ENCODE assay signal across 1 cellular context in genomic region chr11:79156031-79156430, GRCh38.
TF ChIP-seq lines count a peak whose summit lies in the region.

No MANE protein-coding gene starts in this region.

TF ChIP-seq in HepG2, 621 proteins besides CTCF, POLR2A, EP300 and RAD21 (continued from another document):
- TF ChIP-seq ZBTB34 (CRISPR knock-in tag; IDR thresholded peaks at IDR 0.05) (no peak), TGIF2 (CRISPR knock-in tag; IDR thresholded peaks at IDR 0.05) (no peak), YEATS2 (CRISPR knock-in tag; IDR thresholded peaks at IDR 0.05; ENCODE audit: borderline replicate concordance) (no peak), POLR2AphosphoS2 (IDR thresholded peaks at IDR 0.05; ENCODE audit: low read depth, low read length) (no peak), SKIL (CRISPR knock-in tag; IDR thresholded peaks at IDR 0.05; ENCODE audit: borderline replicate concordance) (no peak), KLF11 (CRISPR knock-in tag; IDR thresholded peaks at IDR 0.05) (no peak), PATZ1 (CRISPR knock-in tag; IDR thresholded peaks at IDR 0.05) (no peak), IRF9 (CRISPR knock-in tag; IDR thresholded peaks at IDR 0.05; ENCODE audit: borderline replicate concordance) (no peak), SRF (IDR thresholded peaks at IDR 0.05; ENCODE audit: low read depth, low read length) (no peak), PHF8 (CRISPR knock-in tag; IDR thresholded peaks at IDR 0.05) (no peak)
